22 cellular contexts compared by ENCODE assay signal in the genomic region with DNA sequence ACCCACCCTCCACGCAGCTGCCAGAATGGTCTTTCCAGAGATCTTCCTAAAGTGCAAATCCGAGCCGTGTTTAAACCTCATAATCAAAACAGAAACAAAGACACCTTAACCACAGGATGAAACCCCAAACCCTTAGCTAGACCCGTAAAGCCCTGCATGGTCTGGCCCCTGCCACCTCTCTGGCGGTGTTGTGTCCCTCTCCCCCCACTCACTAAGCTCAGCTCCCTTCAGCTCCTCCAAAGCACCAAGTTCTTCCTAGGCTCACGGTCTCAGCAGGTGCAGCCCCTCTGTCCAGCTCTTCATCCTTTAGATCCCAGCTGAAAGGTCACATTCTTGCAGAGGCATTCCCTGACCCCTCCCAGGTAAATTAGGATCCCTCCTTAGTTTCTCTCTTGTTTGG. TPM values are rescaled to one million over a fixed set of nuclear protein-coding genes. Genes with fewer than 3 reads are reported as not detected.
A peak's percentile ranks its signal among the peaks of the same experiment; 100 is the strongest.
DNase-seq lines count a peak whose midpoint lies in the region; ATAC-seq, FAIRE-seq and TF ChIP-seq lines count a peak whose summit lies in the region.
"Had no signal": no experiment of that assay in that cellular context is flagged by ENCODE, and none has a peak within 500 bp of the region (broad histone marks: within the 10 kb centered on the region; RNA-seq: fewer than 3 reads in every experiment).

No MANE protein-coding gene starts in this region.

- no peaks in the 10 kb centered on the region for H3K36me3 Mint-ChIP-seq in activated CD4-positive, alpha-beta T cell treated with anti-CD3 and anti-CD28 coated beads, Interleukin-2, amount 10 ng/mL, durations not matched to agents 7 days and 5 days (ENCODE audit: low read depth)
- no peaks in the 10 kb centered on the region for H3K36me3 Mint-ChIP-seq in T-helper 17 cell (ENCODE audit: low read depth)
- no peaks in the 10 kb centered on the region for H3K36me3 Mint-ChIP-seq in immature natural killer cell
- H3K36me3 Mint-ChIP-seq in stimulated activated naive B cell treated with anti-CD40 and anti-IgM and Interleukin-4, amounts not matched to agents 10 μg/mL and 1 μg/mL and 100 μg/mL, for 72 hours: no peaks in the 10 kb centered on the region
- H3K36me3 Mint-ChIP-seq: CD14-positive monocyte, IgD-negative memory B cell had no signal

- no peak for DNase-seq in activated CD4-positive, alpha-beta T cell treated with anti-CD3 and anti-CD28 coated beads, Interleukin-2, amount 10 ng/mL, durations not matched to agents 7 days and 5 days
- DNase-seq in activated CD4-positive, alpha-beta T cell treated with anti-CD3 and anti-CD28 coated beads for 4 hours: no peak
- DNase-seq in T-helper 17 cell (no peak), immature natural killer cell (peak in 1 of 3 donors; percentile 19), GDM1 (lab: John Stamatoyannopoulos, UW) (no peak), KG1 (lab: John Stamatoyannopoulos, UW) (no peak), GM12892 (ENCODE audit: insufficient read length) (no peak)
- DNase-seq in stimulated activated naive B cell treated with anti-CD40 and anti-IgM and Interleukin-4, amounts not matched to agents 10 μg/mL and 1 μg/mL and 100 μg/mL, for 72 hours: no peak
- DNase-seq: activated CD4-positive, CD25-positive, alpha-beta regulatory T cell; DMS79; effector CD8-positive, alpha-beta T cell; left ventricle myocardium superior; NCI-H82; PC-9; T1000 had no signal

- H3K9me3 ChIP-seq in T-helper 17 cell (ENCODE audit: control insufficient read depth, low read length, poor library complexity, severe bottlenecking): no peaks in the 10 kb centered on the region
- H3K9me3 ChIP-seq: ovary had no signal

- peaks cover 28% of the 10 kb centered on the region for H3K4me1 Mint-ChIP-seq in activated CD4-positive, alpha-beta T cell treated with anti-CD3 and anti-CD28 coated beads, Interleukin-2, amount 10 ng/mL, durations not matched to agents 7 days and 5 days
- H3K4me1 Mint-ChIP-seq in T-helper 17 cell (peaks cover 24% of the 10 kb centered on the region), immature natural killer cell (peaks cover 26 to 30% of the 10 kb centered on the region in 2 donors)
- peaks cover 22 to 38% of the 10 kb centered on the region in 2 donors for H3K4me1 Mint-ChIP-seq in stimulated activated naive B cell treated with anti-CD40 and anti-IgM and Interleukin-4, amounts not matched to agents 10 μg/mL and 1 μg/mL and 100 μg/mL, for 72 hours

- no peaks in the 10 kb centered on the region for H3K9me3 Mint-ChIP-seq in activated CD4-positive, alpha-beta T cell treated with anti-CD3 and anti-CD28 coated beads, Interleukin-2, amount 10 ng/mL, durations not matched to agents 7 days and 5 days
- H3K9me3 Mint-ChIP-seq in immature natural killer cell: no peaks in the 10 kb centered on the region
- H3K9me3 Mint-ChIP-seq in stimulated activated naive B cell treated with anti-CD40 and anti-IgM and Interleukin-4, amounts not matched to agents 10 μg/mL and 1 μg/mL and 100 μg/mL, for 72 hours: no peaks in the 10 kb centered on the region
- H3K9me3 Mint-ChIP-seq: activated T-helper 2 cell treated with anti-CD3 and anti-CD28 coated beads, Interferon-gamma antibody, Interleukin-2, Interleukin-4, amounts not matched to agents 10 μg/mL and 5 μg/mL and 100 μg/mL, durations not matched to agents 14 hours and 24 hours and 36 hours; IgD-negative memory B cell; stimulated activated naive CD8-positive, alpha-beta T cell treated with anti-CD3 and anti-CD28 coated beads, Interleukin-15, Interleukin-2, amounts not matched to agents 100 ng/mL and 50 ng/mL, for 24 hours had no signal

- H3K27ac Mint-ChIP-seq in activated CD4-positive, alpha-beta T cell treated with anti-CD3 and anti-CD28 coated beads, Interleukin-2, amount 10 ng/mL, durations not matched to agents 7 days and 5 days: peak overlapping the region; percentile 3
- peak overlapping the region; percentile 84 for H3K27ac Mint-ChIP-seq in T-helper 17 cell
- H3K27ac Mint-ChIP-seq in immature natural killer cell: peak overlapping the region in 2 of 6 donors; percentile 1 to 2
- H3K27ac Mint-ChIP-seq in stimulated activated naive B cell treated with anti-CD40 and anti-IgM and Interleukin-4, amounts not matched to agents 10 μg/mL and 1 μg/mL and 100 μg/mL, for 72 hours: peak overlapping the region; percentile 52
- H3K27ac Mint-ChIP-seq: activated T-helper 2 cell treated with anti-CD3 and anti-CD28 coated beads, Interferon-gamma antibody, Interleukin-2, Interleukin-4, amounts not matched to agents 10 μg/mL and 5 μg/mL and 100 μg/mL, durations not matched to agents 14 hours and 24 hours and 36 hours; CD14-positive monocyte; stimulated activated naive CD8-positive, alpha-beta T cell treated with anti-CD3 and anti-CD28 coated beads, Interleukin-15, Interleukin-2, amounts not matched to agents 100 ng/mL and 50 ng/mL, for 24 hours had no signal

- FAIRE-seq in GM12892 (lab: Jason Lieb, UNC): no peak
- FAIRE-seq: astrocyte had no signal

- no peak for TF ChIP-seq POLR2A in GM12892 (IDR thresholded peaks at IDR 0.05; ENCODE audit: low read depth, low read length)

- H3K27me3 Mint-ChIP-seq in activated CD4-positive, alpha-beta T cell treated with anti-CD3 and anti-CD28 coated beads, Interleukin-2, amount 10 ng/mL, durations not matched to agents 7 days and 5 days: peaks cover 44% of the 10 kb centered on the region
- H3K27me3 Mint-ChIP-seq in T-helper 17 cell (peaks cover 37% of the 10 kb centered on the region), immature natural killer cell (ENCODE audit: low read depth in 3 of 3) (peaks cover 11 to 18% (median 15%) of the 10 kb centered on the region in 3 donors)
- peaks cover 56 to 72% of the 10 kb centered on the region in 2 donors for H3K27me3 Mint-ChIP-seq in stimulated activated naive B cell treated with anti-CD40 and anti-IgM and Interleukin-4, amounts not matched to agents 10 μg/mL and 1 μg/mL and 100 μg/mL, for 72 hours

- ATAC-seq in T-helper 17 cell: no peak
- ATAC-seq in stimulated activated naive B cell treated with anti-CD40 and anti-IgM and Interleukin-4, amounts not matched to agents 10 μg/mL and 1 μg/mL and 100 μg/mL, for 72 hours (replicated peaks): no peak
- ATAC-seq: left ventricle myocardium superior, sciatic nerve had no signal

- CTCF ChIA-PET in activated CD4-positive, alpha-beta T cell treated with anti-CD3 and anti-CD28 coated beads, Interleukin-2, amount 10 ng/mL, durations not matched to agents 7 days and 5 days (lab: Charles Lee): interaction anchor here (0.9 to 5.0 kb wide), 7 partner anchors 32 to 426 kb away, joined by 3 to 116 read pairs (median 6); a partner anchor contains a TSS

- no peak overlapping the region for H3K4me3 Mint-ChIP-seq in activated CD4-positive, alpha-beta T cell treated with anti-CD3 and anti-CD28 coated beads, Interleukin-2, amount 10 ng/mL, durations not matched to agents 7 days and 5 days
- no peak overlapping the region for H3K4me3 Mint-ChIP-seq in T-helper 17 cell
- H3K4me3 Mint-ChIP-seq in immature natural killer cell: peak overlapping the region in 4 of 5 donors; percentile 6 to 89 (median 70)
- no peak overlapping the region for H3K4me3 Mint-ChIP-seq in stimulated activated naive B cell treated with anti-CD40 and anti-IgM and Interleukin-4, amounts not matched to agents 10 μg/mL and 1 μg/mL and 100 μg/mL, for 72 hours
- H3K4me3 Mint-ChIP-seq: stimulated activated naive CD8-positive, alpha-beta T cell treated with anti-CD3 and anti-CD28 coated beads, Interleukin-15, Interleukin-2, amounts not matched to agents 100 ng/mL and 50 ng/mL, for 24 hours had no signal

- POLR2A ChIA-PET in activated CD4-positive, alpha-beta T cell treated with anti-CD3 and anti-CD28 coated beads, Interleukin-2, amount 10 ng/mL, durations not matched to agents 7 days and 5 days (lab: Charles Lee): no interaction called here

RNA-seq across cellular contexts. Expression of a gene that starts 4.4 kb away (rescaled TPM):
- total RNA-seq in activated CD4-positive, alpha-beta T cell treated with anti-CD3 and anti-CD28 coated beads, Interleukin-2, amount 10 ng/mL, durations not matched to agents 7 days and 5 days: not detected
- total RNA-seq in T-helper 17 cell: not detected
- not detected for polyA plus RNA-seq in immature natural killer cell
- polyA plus RNA-seq in GM12892 (2012; ENCODE audit: missing spikeins): 0.98 TPM
- total RNA-seq: PC-9 had no signal
- polyA plus RNA-seq: CD14-positive monocyte, IgD-negative memory B cell had no signal

Comparison
In these comparisons a context has a peak if more than half of its experiments do, and no peak if none do; other contexts are left out.
1. H3K4me3 Mint-ChIP-seq: peak in immature natural killer cell (4 of 5); none in activated CD4-positive, alpha-beta T cell treated with anti-CD3 and anti-CD28 coated beads, Interleukin-2, amount 10 ng/mL, durations not matched to agents 7 days and 5 days (single experiment), T-helper 17 cell (single experiment) and stimulated activated naive B cell treated with anti-CD40 and anti-IgM and Interleukin-4, amounts not matched to agents 10 μg/mL and 1 μg/mL and 100 μg/mL, for 72 hours (0 of 2).